In the genomic region with DNA sequence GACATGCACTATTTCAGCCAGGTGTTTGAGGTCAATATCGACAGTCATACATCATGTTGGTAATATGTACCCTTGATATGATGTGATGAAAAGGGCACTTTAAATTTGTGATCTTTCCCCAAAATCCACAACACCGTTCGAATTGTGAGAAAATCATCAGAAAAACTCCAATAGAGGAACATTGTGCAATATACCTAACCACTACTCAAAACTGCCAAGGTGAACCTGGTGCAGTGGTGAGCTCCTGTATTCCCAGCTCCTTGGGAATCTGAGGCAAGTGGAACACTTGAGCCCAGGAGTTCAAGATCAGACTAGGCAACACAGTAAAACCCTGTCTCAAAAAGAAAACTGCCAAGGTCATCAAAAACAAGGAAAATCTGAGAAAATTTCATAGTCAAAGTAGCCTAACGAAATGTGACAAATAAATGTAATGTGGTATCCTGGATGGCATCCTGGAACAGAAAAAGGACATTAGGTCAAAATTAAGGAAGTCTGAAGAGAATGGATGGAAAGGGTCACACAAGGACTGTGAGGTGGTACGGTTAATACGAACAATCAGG, we compare ENCODE assay signal across 25 cellular contexts.
"Had no signal": no experiment of that assay in that cellular context is flagged by ENCODE, and none has a peak within 500 bp of the region (broad histone marks: within the 10 kb centered on the region; RNA-seq: fewer than 3 reads in every experiment).

No MANE protein-coding gene starts in this region.

- H3K27ac ChIP-seq: coronary artery, dorsolateral prefrontal cortex, esophagus squamous epithelium, gastrocnemius medialis, heart right ventricle, left lung, lower lobe of right lung had no signal

- DNase-seq: dermis blood vessel endothelial cell; dorsolateral prefrontal cortex; effector CD4-positive, alpha-beta T cell; effector memory CD4-positive, alpha-beta T cell; esophagus squamous epithelium; foreskin fibroblast; foreskin melanocyte; gastrocnemius medialis; glutamatergic neuron; head of caudate nucleus; heart right ventricle; hippocampal formation; left cardiac atrium; left lung; left ventricle myocardium superior; lower lobe of right lung; mesenchymal stem cell; mucosa of descending colon; naive B cell; naive thymus-derived CD8-positive, alpha-beta T cell had no signal

- H3K4me3 Mint-ChIP-seq: mesothelial cell of epicardium; naive B cell; naive thymus-derived CD8-positive, alpha-beta T cell had no signal

- H3K4me1 Mint-ChIP-seq: mesothelial cell of epicardium had no signal

- H3K4me1 ChIP-seq: esophagus squamous epithelium, gastrocnemius medialis, heart right ventricle, left lung, lower lobe of right lung had no signal

- ATAC-seq: gastrocnemius medialis; heart right ventricle; left cardiac atrium; left lung; left ventricle myocardium superior; lower lobe of right lung; mucosa of descending colon; naive thymus-derived CD8-positive, alpha-beta T cell had no signal

- H3K27me3 ChIP-seq: esophagus squamous epithelium, gastrocnemius medialis, heart right ventricle, left lung had no signal

- H3K36me3 ChIP-seq: esophagus squamous epithelium, gastrocnemius medialis, heart right ventricle, left lung, lower lobe of right lung had no signal

- H3K27ac Mint-ChIP-seq: mesothelial cell of epicardium; naive B cell; naive thymus-derived CD8-positive, alpha-beta T cell had no signal

- H3K4me3 ChIP-seq: coronary artery, dorsolateral prefrontal cortex, esophagus squamous epithelium, gastrocnemius medialis, heart right ventricle, left lung, lower lobe of right lung, mucosa of descending colon had no signal

- H3K36me3 Mint-ChIP-seq: mesothelial cell of epicardium; naive thymus-derived CD8-positive, alpha-beta T cell had no signal

- FAIRE-seq: endothelial cell of umbilical vein, islet of Langerhans, keratinocyte had no signal

- H3K9me3 ChIP-seq: esophagus squamous epithelium, gastrocnemius medialis, left lung, lower lobe of right lung, mucosa of descending colon had no signal
